22 cellular contexts compared by ENCODE assay signal in genomic region chr10:16890691-16891090, GRCh38.
DNase-seq lines count a peak whose midpoint lies in the region; ATAC-seq and TF ChIP-seq lines count a peak whose summit lies in the region.
"Had no signal": no experiment of that assay in that cellular context is flagged by ENCODE, and none has a peak within 500 bp of the region (broad histone marks: within the 10 kb centered on the region; RNA-seq: fewer than 3 reads in every experiment).

No MANE protein-coding gene starts in this region.

- peak overlapping the region; percentile 89; the same call in 1 of the 2 replicates for H3K27ac ChIP-seq in HUES6 (ENCODE audit: low read depth, low read length)
- peak overlapping the region in 1 of 8 donors; percentile 13 for H3K27ac ChIP-seq in spleen
- H3K27ac ChIP-seq in sigmoid colon = no peak overlapping the region
- H3K27ac ChIP-seq: adrenal gland, BLaER1, neutrophil had no signal

- H3K9me3 ChIP-seq in HUES6 (ENCODE audit: control insufficient read depth, insufficient read depth, low read depth, low read length) (no peaks in the 10 kb centered on the region), spleen (peaks cover 0 to 4% (median 0%) of the 10 kb centered on the region in 8 donors), sigmoid colon (no peaks in the 10 kb centered on the region)
- H3K9me3 ChIP-seq: adrenal gland, BLaER1, neutrophil, upper lobe of right lung had no signal

- peaks cover 4% of the 10 kb centered on the region for H3K36me3 Mint-ChIP-seq in central memory CD8-positive, alpha-beta T cell (ENCODE audit: insufficient read depth)
- H3K36me3 Mint-ChIP-seq in nephron progenitor cell (ENCODE audit: low read depth) = no peaks in the 10 kb centered on the region
- H3K36me3 Mint-ChIP-seq in activated CD4-positive, alpha-beta memory T cell treated with anti-CD3 and anti-CD28 coated beads for 36 hours = no peaks in the 10 kb centered on the region

- TF ChIP-seq EP300 in sigmoid colon (IDR thresholded peaks at IDR 0.05) = no peak

- no peaks in the 10 kb centered on the region for H3K27me3 Mint-ChIP-seq in central memory CD8-positive, alpha-beta T cell
- H3K27me3 Mint-ChIP-seq in nephron progenitor cell (ENCODE audit: low read depth, poor library complexity) = peaks cover 2% of the 10 kb centered on the region
- H3K27me3 Mint-ChIP-seq in activated CD4-positive, alpha-beta memory T cell treated with anti-CD3 and anti-CD28 coated beads for 36 hours = no peaks in the 10 kb centered on the region
- H3K27me3 Mint-ChIP-seq: activated CD8-positive, alpha-beta T cell treated with anti-CD3 and anti-CD28 coated beads for 36 hours had no signal

- no peak for ATAC-seq in central memory CD8-positive, alpha-beta T cell (replicated peaks; ENCODE audit: extremely low read depth, poor library complexity, severe bottlenecking)
- no peak for ATAC-seq in left lobe of liver

- H3K9ac ChIP-seq in HUES6 (ENCODE audit: low read length) = no peak overlapping the region
- H3K9ac ChIP-seq: BLaER1, SK-N-SH had no signal

- H3K4me1 ChIP-seq in HUES6 (ENCODE audit: control insufficient read depth, insufficient read depth, low read length) (peaks cover 5% of the 10 kb centered on the region), spleen (peaks cover 0 to 13% (median 7%) of the 10 kb centered on the region in 6 donors), sigmoid colon (peaks cover 0 to 4% (median 0%) of the 10 kb centered on the region in 4 donors)
- H3K4me1 ChIP-seq: upper lobe of right lung had no signal

- peak overlapping the region; percentile 83 for H3K27ac Mint-ChIP-seq in central memory CD8-positive, alpha-beta T cell (ENCODE audit: low read depth)
- no peak overlapping the region for H3K27ac Mint-ChIP-seq in nephron progenitor cell
- H3K27ac Mint-ChIP-seq in activated CD4-positive, alpha-beta memory T cell treated with anti-CD3 and anti-CD28 coated beads for 36 hours = no peak overlapping the region

- no peaks in the 10 kb centered on the region for H3K9me3 Mint-ChIP-seq in central memory CD8-positive, alpha-beta T cell
- H3K9me3 Mint-ChIP-seq in nephron progenitor cell = no peaks in the 10 kb centered on the region
- H3K9me3 Mint-ChIP-seq in activated CD4-positive, alpha-beta memory T cell treated with anti-CD3 and anti-CD28 coated beads for 36 hours = no peaks in the 10 kb centered on the region
- H3K9me3 Mint-ChIP-seq: activated CD8-positive, alpha-beta T cell treated with anti-CD3 and anti-CD28 coated beads for 36 hours had no signal

- intact Hi-C loops in spleen (cut with DNase I; ENCODE audit: low total_unique reads) = no loop called here
- intact Hi-C loops in sigmoid colon (cut with DNase I) = no loop called here
- intact Hi-C loops in activated CD4-positive, alpha-beta memory T cell treated with anti-CD3 and anti-CD28 coated beads for 36 hours (cut with micrococcal nuclease) = loop anchor here (1.0 to 5.0 kb wide), 5 partner anchors 113 to 367 kb away; no protein-coding TSS in a partner anchor

- TF ChIP-seq CTCF in AG10803 (conservative IDR thresholded peaks at IDR 0.05; ENCODE audit: low read length) (no peak), nephron progenitor cell (IDR thresholded peaks at IDR 0.05) (no peak), spleen (IDR thresholded peaks at IDR 0.05 in 8 of 11, conservative IDR thresholded peaks at IDR 0.05 in 3 of 11) (no peak), sigmoid colon (IDR thresholded peaks at IDR 0.05) (no peak)

- H3K4me3 Mint-ChIP-seq in central memory CD8-positive, alpha-beta T cell = no peak overlapping the region
- peak overlapping the region; percentile 77 for H3K4me3 Mint-ChIP-seq in nephron progenitor cell
- H3K4me3 Mint-ChIP-seq in activated CD4-positive, alpha-beta memory T cell treated with anti-CD3 and anti-CD28 coated beads for 36 hours = no peak overlapping the region

- H3K36me3 ChIP-seq in HUES6 (ENCODE audit: control insufficient read depth, insufficient read depth, low read length) (no peaks in the 10 kb centered on the region), spleen (no peaks in the 10 kb centered on the region), sigmoid colon (no peaks in the 10 kb centered on the region)
- H3K36me3 ChIP-seq: adrenal gland, BLaER1, brain microvascular endothelial cell, heart right ventricle, neutrophil, upper lobe of right lung had no signal

- 90 to 94% (median 90%) methylated on average over 6 of the region's 6 CpGs for WGBS in spleen, 5 donors
- 88 to 93% methylated on average over 6 of the region's 6 CpGs for WGBS in sigmoid colon, 2 donors

- DNase-seq in AG10803 (ENCODE audit: low read depth) = peak; percentile 16
- no peak for DNase-seq in central memory CD8-positive, alpha-beta T cell (ENCODE audit: low spot score in 2 of 2)
- no peak for DNase-seq in nephron progenitor cell
- DNase-seq in spleen = no peak
- no peak for DNase-seq in sigmoid colon
- no peak for DNase-seq in activated CD4-positive, alpha-beta memory T cell treated with anti-CD3 and anti-CD28 coated beads for 36 hours
- DNase-seq in left lobe of liver (ENCODE audit: low spot score) = no peak
- DNase-seq: effector CD8-positive, alpha-beta T cell; KG1; MM.1S; NCI-H1436 treated with DMSO at 0.1 percent for 48 hours; NCI-H446 treated with DMSO at 0.1 percent for 48 hours; SK-N-SH had no signal

- CTCF ChIA-PET in activated CD4-positive, alpha-beta memory T cell treated with anti-CD3 and anti-CD28 coated beads for 36 hours (lab: Charles Lee) = interaction anchor here (0.5 kb wide), 1 partner anchor 43 kb away, joined by 3 read pairs; no protein-coding TSS in a partner anchor

- H3K27me3 ChIP-seq in HUES6 (ENCODE audit: control insufficient read depth, insufficient read depth, low read length) (no peaks in the 10 kb centered on the region), spleen (replicated peaks in 1 of 7) (no peaks in the 10 kb centered on the region), sigmoid colon (no peaks in the 10 kb centered on the region)
- H3K27me3 ChIP-seq: BLaER1, brain microvascular endothelial cell, foreskin keratinocyte, heart right ventricle, upper lobe of right lung had no signal

- POLR2A ChIA-PET in activated CD4-positive, alpha-beta memory T cell treated with anti-CD3 and anti-CD28 coated beads for 36 hours (lab: Charles Lee) = interaction anchor here (0.9 to 2.3 kb wide), 3 partner anchors 61 to 339 kb away, joined by 3 to 13 read pairs (median 4); partner anchors contain the start of gene TRDMT1

- H3K4me3 ChIP-seq in AG10803 (ENCODE audit: low read length) (no peak overlapping the region), HUES6 (ENCODE audit: low read depth, low read length) (no peak overlapping the region), spleen (no peak overlapping the region), sigmoid colon (no peak overlapping the region)
- H3K4me3 ChIP-seq: adrenal gland, BLaER1, heart right ventricle had no signal

- H3K4me1 Mint-ChIP-seq in central memory CD8-positive, alpha-beta T cell = peaks cover 7% of the 10 kb centered on the region
- peaks cover 15% of the 10 kb centered on the region for H3K4me1 Mint-ChIP-seq in nephron progenitor cell
- H3K4me1 Mint-ChIP-seq in activated CD4-positive, alpha-beta memory T cell treated with anti-CD3 and anti-CD28 coated beads for 36 hours (ENCODE audit: low read depth) = peaks cover 11% of the 10 kb centered on the region

- TF ChIP-seq POLR2A in spleen (IDR thresholded peaks at IDR 0.05) (no peak), sigmoid colon (IDR thresholded peaks at IDR 0.05) (no peak)
